In genomic region chr17:75105269-75106080, GRCh38 we compare ENCODE assay signal across 6 cellular contexts.
A peak's percentile ranks its signal among the peaks of the same experiment; 100 is the strongest.
DNase-seq lines count a peak whose midpoint lies in the region; ATAC-seq and TF ChIP-seq lines count a peak whose summit lies in the region.

No MANE protein-coding gene starts in this region.

- H3K27me3 Mint-ChIP-seq in nephron (ENCODE audit: low read depth) = peaks cover 21% of the 10 kb centered on the region

- H3K4me1 Mint-ChIP-seq in nephron = peaks cover 11% of the 10 kb centered on the region

- DNase-seq in DMS79 treated with DMSO at 0.1 percent for 48 hours (lab: John Stamatoyannopoulos, UW) (peak; percentile 47), NAMALWA (ENCODE audit: low spot score) (peak; percentile 68), amniotic epithelial cell (ENCODE audit: low read depth) (peak; percentile 41)
- DNase-seq in activated CD8-positive, alpha-beta memory T cell treated with anti-CD3 and anti-CD28 coated beads, Interleukin-2, amount 50 U/mL, for 48 hours = no peak

- H3K36me3 Mint-ChIP-seq in nephron (ENCODE audit: low read depth) = peaks cover 10% of the 10 kb centered on the region

- peak overlapping the region in 1 of 3 experiments; percentile 38 for H3K27ac Mint-ChIP-seq in nephron

- peak; percentile 68 to 78 (median 76) for TF ChIP-seq CTCF in nephron (IDR thresholded peaks at IDR 0.05; ENCODE audit: unreplicated experiment in 3 of 3)

- peak overlapping the region in 2 of 3 experiments; percentile 15 to 66 for H3K4me3 Mint-ChIP-seq in nephron

- ATAC-seq in GM21576 (IDR thresholded peaks at IDR 0.05; ENCODE audit: unreplicated experiment) = no peak

- H3K9me3 Mint-ChIP-seq in nephron = no peaks in the 10 kb centered on the region
